Comparison of ENCODE assay signal across 1 cellular context in genomic region chr4:40283413-40283812, GRCh38.
TF ChIP-seq lines count a peak whose summit lies in the region.

No MANE protein-coding gene starts in this region.

TF ChIP-seq in SK-N-SH treated with all-trans-retinoic acid at 6 μM for 48 hours, 23 proteins besides CTCF, POLR2A, EP300 and RAD21 (continued from another document):
- TF ChIP-seq, protein P1, sequence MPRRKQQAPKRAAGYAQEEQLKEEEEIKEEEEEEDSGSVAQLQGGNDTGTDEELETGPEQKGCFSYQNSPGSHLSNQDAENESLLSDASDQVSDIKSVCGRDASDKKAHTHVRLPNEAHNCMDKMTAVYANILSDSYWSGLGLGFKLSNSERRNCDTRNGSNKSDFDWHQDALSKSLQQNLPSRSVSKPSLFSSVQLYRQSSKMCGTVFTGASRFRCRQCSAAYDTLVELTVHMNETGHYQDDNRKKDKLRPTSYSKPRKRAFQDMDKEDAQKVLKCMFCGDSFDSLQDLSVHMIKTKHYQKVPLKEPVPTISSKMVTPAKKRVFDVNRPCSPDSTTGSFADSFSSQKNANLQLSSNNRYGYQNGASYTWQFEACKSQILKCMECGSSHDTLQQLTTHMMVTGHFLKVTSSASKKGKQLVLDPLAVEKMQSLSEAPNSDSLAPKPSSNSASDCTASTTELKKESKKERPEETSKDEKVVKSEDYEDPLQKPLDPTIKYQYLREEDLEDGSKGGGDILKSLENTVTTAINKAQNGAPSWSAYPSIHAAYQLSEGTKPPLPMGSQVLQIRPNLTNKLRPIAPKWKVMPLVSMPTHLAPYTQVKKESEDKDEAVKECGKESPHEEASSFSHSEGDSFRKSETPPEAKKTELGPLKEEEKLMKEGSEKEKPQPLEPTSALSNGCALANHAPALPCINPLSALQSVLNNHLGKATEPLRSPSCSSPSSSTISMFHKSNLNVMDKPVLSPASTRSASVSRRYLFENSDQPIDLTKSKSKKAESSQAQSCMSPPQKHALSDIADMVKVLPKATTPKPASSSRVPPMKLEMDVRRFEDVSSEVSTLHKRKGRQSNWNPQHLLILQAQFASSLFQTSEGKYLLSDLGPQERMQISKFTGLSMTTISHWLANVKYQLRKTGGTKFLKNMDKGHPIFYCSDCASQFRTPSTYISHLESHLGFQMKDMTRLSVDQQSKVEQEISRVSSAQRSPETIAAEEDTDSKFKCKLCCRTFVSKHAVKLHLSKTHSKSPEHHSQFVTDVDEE (CRISPR knock-in tag; IDR thresholded peaks at IDR 0.05) = no peak
- TF ChIP-seq ZNF70 (CRISPR knock-in tag; IDR thresholded peaks at IDR 0.05) (no peak), SNAI2 (CRISPR knock-in tag; IDR thresholded peaks at IDR 0.05) (no peak)
